Comparison of ENCODE assay signal across 16 cellular contexts in genomic region chr2:134772493-134773169, GRCh38. TPM values are rescaled to one million over a fixed set of nuclear protein-coding genes. Genes with fewer than 3 reads are reported as not detected.
A peak's percentile ranks its signal among the peaks of the same experiment; 100 is the strongest.
DNase-seq lines count a peak whose midpoint lies in the region; ATAC-seq and TF ChIP-seq lines count a peak whose summit lies in the region.
"Had no signal": no experiment of that assay in that cellular context is flagged by ENCODE, and none has a peak within 500 bp of the region (broad histone marks: within the 10 kb centered on the region; RNA-seq: fewer than 3 reads in every experiment).

No MANE protein-coding gene starts in this region.

- peak overlapping the region; percentile 76 for H2BK5ac ChIP-seq in mesendoderm (ENCODE audit: low read length)

- no peak overlapping the region for H3K18ac ChIP-seq in mesendoderm (ENCODE audit: low read length)

- H3K9ac ChIP-seq in PC-3 (ENCODE audit: low read length) (no peak overlapping the region), mesendoderm (ENCODE audit: low read length) (no peak overlapping the region)

- no peaks in the 10 kb centered on the region for H3K9me3 Mint-ChIP-seq in GM23338
- no peaks in the 10 kb centered on the region for H3K9me3 Mint-ChIP-seq in MCF 10A (ENCODE audit: unreplicated experiment)

- H3K4me1 Mint-ChIP-seq in GM23338 (peaks cover 19% of the 10 kb centered on the region), MCF 10A (ENCODE audit: insufficient read depth, unreplicated experiment) (peaks cover 15% of the 10 kb centered on the region)

- no peak overlapping the region for H3K4me3 Mint-ChIP-seq in GM23338
- no peak overlapping the region for H3K4me3 Mint-ChIP-seq in MCF 10A (ENCODE audit: unreplicated experiment)

- peaks cover 30% of the 10 kb centered on the region for H3K4me1 ChIP-seq in GM23338 (ENCODE audit: insufficient read depth)
- H3K4me1 ChIP-seq in PC-3 (ENCODE audit: insufficient read depth, low read length) = peaks cover 39% of the 10 kb centered on the region
- H3K4me1 ChIP-seq in mesendoderm (ENCODE audit: control insufficient read depth, low read depth, low read length) = peaks cover 37% of the 10 kb centered on the region
- H3K4me1 ChIP-seq in HAP-1 = no peaks in the 10 kb centered on the region
- H3K4me1 ChIP-seq: A549 had no signal

- no peak overlapping the region for H3K4ac ChIP-seq in mesendoderm (ENCODE audit: low read depth, low read length)

- POLR2A ChIA-PET in PC-3 (lab: Charles Lee; ENCODE audit: unreplicated experiment) = no interaction called here
- POLR2A ChIA-PET in MCF 10A (lab: Yijun Ruan, JAX) = no interaction called here

- H2AFZ ChIP-seq in GM23338 (no peak overlapping the region), PC-3 (ENCODE audit: low read length) (no peak overlapping the region)

- H3K79me2 ChIP-seq in GM23338 (replicated peaks; ENCODE audit: insufficient read depth) (no peaks in the 10 kb centered on the region), PC-3 (ENCODE audit: low read length) (no peaks in the 10 kb centered on the region), mesendoderm (ENCODE audit: control insufficient read depth, insufficient read depth, low read length) (no peaks in the 10 kb centered on the region)

- no peaks in the 10 kb centered on the region for H3K36me3 Mint-ChIP-seq in GM23338 (ENCODE audit: low read depth)
- no peaks in the 10 kb centered on the region for H3K36me3 Mint-ChIP-seq in MCF 10A (ENCODE audit: insufficient read depth, unreplicated experiment)

- H3K9me2 ChIP-seq in GM23338 (ENCODE audit: insufficient read depth) (0 out of 2 replicates have a peak, but pooled peaks cover 6% of the 10 kb centered on the region), PC-3 (replicated peaks; ENCODE audit: low read length) (no peaks in the 10 kb centered on the region)

- H3K79me1 ChIP-seq in mesendoderm (ENCODE audit: low read length) = no peaks in the 10 kb centered on the region

- H3K27me3 Mint-ChIP-seq in GM23338 (ENCODE audit: insufficient read depth, low read depth, poor library complexity) (peaks cover 12% of the 10 kb centered on the region), MCF 10A (ENCODE audit: insufficient read depth, unreplicated experiment) (no peaks in the 10 kb centered on the region)

- H3K56ac ChIP-seq in mesendoderm (ENCODE audit: low read length) = peak overlapping the region; percentile 22

- BruUV-seq in PC-3 (replicated peaks; lab: Mats Ljungman, UMichigan) (no TSS peak), MCF 10A (replicated peaks; lab: Mats Ljungman, UMichigan) (no TSS peak)

- H3K27ac ChIP-seq in GM23338 (ENCODE audit: low read depth) (no peak overlapping the region), PC-3 (ENCODE audit: low read length) (no peak overlapping the region), mesendoderm (ENCODE audit: low read depth, low read length) (no peak overlapping the region)
- H3K27ac ChIP-seq: A549 had no signal

- no peak for TF ChIP-seq CTCF in GM23338 (conservative IDR thresholded peaks at IDR 0.05; ENCODE audit: low read depth in 2 of 2)
- no peak for TF ChIP-seq CTCF in PC-3 (conservative IDR thresholded peaks at IDR 0.05; ENCODE audit: low read depth, low read length)
- TF ChIP-seq CTCF in epithelial cell of esophagus (IDR thresholded peaks at IDR 0.05; ENCODE audit: insufficient read depth, low read depth, low read length, missing control alignments) = no peak
- TF ChIP-seq CTCF in MCF 10A (IDR thresholded peaks at IDR 0.05; ENCODE audit: unreplicated experiment) = no peak

- CTCF ChIA-PET in PC-3 (lab: Charles Lee) (no interaction called here), MCF 10A (lab: Yijun Ruan, JAX) (no interaction called here)

- no peaks in the 10 kb centered on the region for H3K27me3 ChIP-seq in GM23338 (ENCODE audit: insufficient read depth)
- H3K27me3 ChIP-seq in PC-3 (ENCODE audit: low read length) = no peaks in the 10 kb centered on the region
- no peaks in the 10 kb centered on the region for H3K27me3 ChIP-seq in mesendoderm (ENCODE audit: insufficient read depth, low read length, poor library complexity)
- H3K27me3 ChIP-seq in HAP-1 (ENCODE audit: low read depth) = no peaks in the 10 kb centered on the region

- intact Hi-C loops in PC-3 (cut with micrococcal nuclease) (loop anchor here (10.0 kb wide), 1 partner anchor 122 kb away; no protein-coding TSS in a partner anchor), MCF 10A (cut with micrococcal nuclease) (loop anchor here (10.0 kb wide), 1 partner anchor 308 kb away; no protein-coding TSS in a partner anchor)

- H3K4me3 ChIP-seq in GM23338 (no peak overlapping the region), PC-3 (ENCODE audit: low read length) (no peak overlapping the region), epithelial cell of esophagus (ENCODE audit: low read length) (no peak overlapping the region), mesendoderm (ENCODE audit: low read length) (no peak overlapping the region), HAP-1 (no peak overlapping the region)
- H3K4me3 ChIP-seq: A549 had no signal

- in situ Hi-C loops in HAP-1 (cut with MboI; ENCODE audit: low sequenced_read_pairs) = no loop called here

- H3F3A ChIP-seq in GM23338 (replicated peaks; ENCODE audit: low read depth) (no peaks in the 10 kb centered on the region), PC-3 (ENCODE audit: low read length, unreplicated experiment) (no peaks in the 10 kb centered on the region)

- H2BK120ac ChIP-seq in mesendoderm (ENCODE audit: low read depth, low read length) = no peak overlapping the region

- no peak overlapping the region for H2AK5ac ChIP-seq in mesendoderm (ENCODE audit: low read length)

- peak; percentile 78 for ATAC-seq in GM23338
- ATAC-seq in PC-3 = no peak
- no peak for ATAC-seq in GM18909 (IDR thresholded peaks at IDR 0.05; ENCODE audit: poor library complexity, unreplicated experiment)
- ATAC-seq in GM18502 (IDR thresholded peaks at IDR 0.05; ENCODE audit: poor library complexity, unreplicated experiment) = no peak
- ATAC-seq: A549 had no signal

- H3K4me2 ChIP-seq in GM23338 = peak overlapping the region; percentile 12
- no peak overlapping the region for H3K4me2 ChIP-seq in PC-3 (ENCODE audit: low read length)
- no peak overlapping the region for H3K4me2 ChIP-seq in mesendoderm (ENCODE audit: low read length)
- H3K4me2 ChIP-seq: A549 had no signal

- peak overlapping the region; percentile 61; the same call in 1 of the 2 replicates for H3K27ac Mint-ChIP-seq in GM23338
- no peak overlapping the region for H3K27ac Mint-ChIP-seq in MCF 10A (ENCODE audit: low read depth, unreplicated experiment)

- H3K23ac ChIP-seq in mesendoderm (ENCODE audit: low read length) = no peak overlapping the region

- no peaks in the 10 kb centered on the region for H4K20me1 ChIP-seq in GM23338 (replicated peaks; ENCODE audit: insufficient read depth)
- no peaks in the 10 kb centered on the region for H4K20me1 ChIP-seq in PC-3 (ENCODE audit: low read length)

- H4K8ac ChIP-seq in mesendoderm (ENCODE audit: low read depth, low read length) = no peak overlapping the region

- H4K5ac ChIP-seq in mesendoderm (ENCODE audit: low read length) = no peak overlapping the region

- DNase-seq in GM23338 (ENCODE audit: low spot score) = peak; percentile 57
- peak; percentile 20 for DNase-seq in PC-3
- DNase-seq in epithelial cell of esophagus (ENCODE audit: low read depth) = peak; percentile 73
- peak; percentile 96 for DNase-seq in mesendoderm
- no peak for DNase-seq in HAP-1 (ENCODE audit: low spot score in 2 of 2)
- no peak for DNase-seq in MCF 10A (ENCODE audit: unreplicated experiment)
- DNase-seq: HCEC 1CT, KG1, NCI-H1048, NCI-H1436 treated with DMSO at 0.1 percent for 48 hours, NCI-H2081 treated with DMSO at 0.1 percent for 48 hours, NCI-H446 treated with DMSO at 0.1 percent for 48 hours had no signal

- H2BK15ac ChIP-seq in mesendoderm (replicated peaks; ENCODE audit: low read depth) = peak overlapping the region; percentile 23

- no peaks in the 10 kb centered on the region for H3K9me3 ChIP-seq in PC-3 (ENCODE audit: low read length)
- H3K9me3 ChIP-seq in HAP-1 = no peaks in the 10 kb centered on the region
- H3K9me3 ChIP-seq: A549 had no signal

- H3K36me3 ChIP-seq in GM23338 (ENCODE audit: insufficient read depth) (no peaks in the 10 kb centered on the region), PC-3 (ENCODE audit: low read depth, low read length) (no peaks in the 10 kb centered on the region), mesendoderm (ENCODE audit: control insufficient read depth, insufficient read depth, low read length) (no peaks in the 10 kb centered on the region), HAP-1 (replicated peaks) (no peaks in the 10 kb centered on the region)

- WGBS in mesendoderm (ENCODE audit: extremely low coverage, insufficient coverage, low lambda C conversion rate) = no CpG with 5 or more reads among the region's 8 CpGs

TF ChIP-seq in GM23338, 12 proteins besides CTCF, POLR2A, EP300 and RAD21 (continues in another document):
- TF ChIP-seq EZH2 (IDR thresholded peaks at IDR 0.05; ENCODE audit: low read depth, unreplicated experiment) (no peak), REST (IDR thresholded peaks at IDR 0.05; ENCODE audit: unreplicated experiment) (no peak)

RNA-seq across cellular contexts. Expression of gene TMEM163, which starts 53.8 kb away (rescaled TPM):
- total RNA-seq in GM23338 (2014; rRNA removed; shearing (Covaris generic)) = 0.85 and 1.1 TPM in 2 replicates
- 1.3 and 1.8 TPM in 2 replicates for polyA plus RNA-seq in GM23338 (2016; fragmentation: Nextera tagmentation; extraction: Ambion mirVana)
- 0.12 and 0.47 TPM in 2 replicates for total RNA-seq in PC-3 (2014; rRNA removed)
- 0.25 TPM for polyA plus RNA-seq in mesendoderm (2013, experiment 1 of 2)
- 0.15 TPM for polyA plus RNA-seq in mesendoderm (2013, experiment 2 of 2)
- total RNA-seq in MCF 10A (2022) = not detected in 2 replicates
- total RNA-seq: M059J had no signal
- polyA plus RNA-seq: A549 had no signal

Comparison
In these comparisons a context has a peak if more than half of its experiments do, and no peak if none do; other contexts are left out.
1. DNase-seq: peak in GM23338 (single experiment), PC-3 (single experiment), epithelial cell of esophagus (single experiment) and mesendoderm (single experiment); none in HAP-1 (0 of 2) and MCF 10A (single experiment).